ENCODE assay signal across 1 cellular context in the genomic region with DNA sequence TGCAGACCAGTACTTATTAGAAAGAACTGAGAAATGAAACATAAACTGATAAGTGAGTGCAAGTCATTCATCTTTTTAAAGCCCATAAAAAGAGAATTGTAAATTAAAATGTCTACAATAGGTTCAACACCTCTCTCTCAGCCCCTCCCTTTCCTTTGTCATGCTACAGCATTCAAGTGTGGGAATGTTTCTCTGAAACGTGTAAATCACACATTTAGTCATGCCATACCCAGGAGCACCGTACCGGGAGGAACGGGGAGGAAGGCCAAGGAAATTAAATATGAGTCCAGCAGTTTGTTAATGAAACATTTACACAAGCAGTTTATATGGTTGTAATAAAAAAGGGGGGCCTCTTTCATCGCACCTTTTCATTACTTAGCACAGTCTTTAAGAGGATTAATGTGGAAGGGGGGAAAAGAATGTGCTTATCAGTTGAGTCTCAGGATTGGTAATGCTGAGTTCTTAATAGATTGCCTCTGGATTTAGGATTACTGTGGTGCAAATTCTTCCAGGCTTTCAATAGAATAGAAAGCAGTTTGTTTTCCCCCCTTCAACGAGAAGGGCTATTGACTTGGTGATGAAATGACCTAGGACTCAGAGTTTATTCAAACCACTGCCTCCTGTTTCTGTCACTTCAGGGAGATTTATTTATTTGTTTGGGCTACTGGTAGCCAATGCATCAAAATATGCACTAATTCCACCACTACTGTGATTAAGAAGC.
TF ChIP-seq lines count a peak whose summit lies in the region.

No MANE protein-coding gene starts in this region.

TF ChIP-seq in SK-N-SH, 30 proteins besides CTCF, POLR2A, EP300 and RAD21 (continued from another document):
- TF ChIP-seq, protein P1, sequence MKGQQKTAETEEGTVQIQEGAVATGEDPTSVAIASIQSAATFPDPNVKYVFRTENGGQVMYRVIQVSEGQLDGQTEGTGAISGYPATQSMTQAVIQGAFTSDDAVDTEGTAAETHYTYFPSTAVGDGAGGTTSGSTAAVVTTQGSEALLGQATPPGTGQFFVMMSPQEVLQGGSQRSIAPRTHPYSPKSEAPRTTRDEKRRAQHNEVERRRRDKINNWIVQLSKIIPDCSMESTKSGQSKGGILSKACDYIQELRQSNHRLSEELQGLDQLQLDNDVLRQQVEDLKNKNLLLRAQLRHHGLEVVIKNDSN (IDR thresholded peaks at IDR 0.05; ENCODE audit: borderline replicate concordance, low read depth) = no peak
- TF ChIP-seq GABPA (IDR thresholded peaks at IDR 0.05; ENCODE audit: low read depth) (no peak), POLR2AphosphoS5 (IDR thresholded peaks at IDR 0.05; ENCODE audit: low read depth, low read length) (no peak), TAF1 (IDR thresholded peaks at IDR 0.05; ENCODE audit: borderline replicate concordance, low read depth, low read length) (no peak), NFIC (IDR thresholded peaks at IDR 0.05; ENCODE audit: borderline replicate concordance) (no peak), TEAD4 (IDR thresholded peaks at IDR 0.05; ENCODE audit: borderline replicate concordance, insufficient read depth) (no peak), SIN3A (IDR thresholded peaks at IDR 0.05; ENCODE audit: borderline replicate concordance, low read depth, low read length) (no peak), MEF2A (IDR thresholded peaks at IDR 0.05; ENCODE audit: borderline replicate concordance, low read depth) (no peak), TCF12 (IDR thresholded peaks at IDR 0.05) (no peak), MXI1 (IDR thresholded peaks at IDR 0.05; ENCODE audit: low read depth, low read length) (no peak), CHD2 (IDR thresholded peaks at IDR 0.05; ENCODE audit: low read length, partially characterized antibody) (no peak)
- TF ChIP-seq, protein P2, sequence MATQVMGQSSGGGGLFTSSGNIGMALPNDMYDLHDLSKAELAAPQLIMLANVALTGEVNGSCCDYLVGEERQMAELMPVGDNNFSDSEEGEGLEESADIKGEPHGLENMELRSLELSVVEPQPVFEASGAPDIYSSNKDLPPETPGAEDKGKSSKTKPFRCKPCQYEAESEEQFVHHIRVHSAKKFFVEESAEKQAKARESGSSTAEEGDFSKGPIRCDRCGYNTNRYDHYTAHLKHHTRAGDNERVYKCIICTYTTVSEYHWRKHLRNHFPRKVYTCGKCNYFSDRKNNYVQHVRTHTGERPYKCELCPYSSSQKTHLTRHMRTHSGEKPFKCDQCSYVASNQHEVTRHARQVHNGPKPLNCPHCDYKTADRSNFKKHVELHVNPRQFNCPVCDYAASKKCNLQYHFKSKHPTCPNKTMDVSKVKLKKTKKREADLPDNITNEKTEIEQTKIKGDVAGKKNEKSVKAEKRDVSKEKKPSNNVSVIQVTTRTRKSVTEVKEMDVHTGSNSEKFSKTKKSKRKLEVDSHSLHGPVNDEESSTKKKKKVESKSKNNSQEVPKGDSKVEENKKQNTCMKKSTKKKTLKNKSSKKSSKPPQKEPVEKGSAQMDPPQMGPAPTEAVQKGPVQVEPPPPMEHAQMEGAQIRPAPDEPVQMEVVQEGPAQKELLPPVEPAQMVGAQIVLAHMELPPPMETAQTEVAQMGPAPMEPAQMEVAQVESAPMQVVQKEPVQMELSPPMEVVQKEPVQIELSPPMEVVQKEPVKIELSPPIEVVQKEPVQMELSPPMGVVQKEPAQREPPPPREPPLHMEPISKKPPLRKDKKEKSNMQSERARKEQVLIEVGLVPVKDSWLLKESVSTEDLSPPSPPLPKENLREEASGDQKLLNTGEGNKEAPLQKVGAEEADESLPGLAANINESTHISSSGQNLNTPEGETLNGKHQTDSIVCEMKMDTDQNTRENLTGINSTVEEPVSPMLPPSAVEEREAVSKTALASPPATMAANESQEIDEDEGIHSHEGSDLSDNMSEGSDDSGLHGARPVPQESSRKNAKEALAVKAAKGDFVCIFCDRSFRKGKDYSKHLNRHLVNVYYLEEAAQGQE (IDR thresholded peaks at IDR 0.05; ENCODE audit: low read depth, low read length) = no peak
- TF ChIP-seq, protein P3, sequence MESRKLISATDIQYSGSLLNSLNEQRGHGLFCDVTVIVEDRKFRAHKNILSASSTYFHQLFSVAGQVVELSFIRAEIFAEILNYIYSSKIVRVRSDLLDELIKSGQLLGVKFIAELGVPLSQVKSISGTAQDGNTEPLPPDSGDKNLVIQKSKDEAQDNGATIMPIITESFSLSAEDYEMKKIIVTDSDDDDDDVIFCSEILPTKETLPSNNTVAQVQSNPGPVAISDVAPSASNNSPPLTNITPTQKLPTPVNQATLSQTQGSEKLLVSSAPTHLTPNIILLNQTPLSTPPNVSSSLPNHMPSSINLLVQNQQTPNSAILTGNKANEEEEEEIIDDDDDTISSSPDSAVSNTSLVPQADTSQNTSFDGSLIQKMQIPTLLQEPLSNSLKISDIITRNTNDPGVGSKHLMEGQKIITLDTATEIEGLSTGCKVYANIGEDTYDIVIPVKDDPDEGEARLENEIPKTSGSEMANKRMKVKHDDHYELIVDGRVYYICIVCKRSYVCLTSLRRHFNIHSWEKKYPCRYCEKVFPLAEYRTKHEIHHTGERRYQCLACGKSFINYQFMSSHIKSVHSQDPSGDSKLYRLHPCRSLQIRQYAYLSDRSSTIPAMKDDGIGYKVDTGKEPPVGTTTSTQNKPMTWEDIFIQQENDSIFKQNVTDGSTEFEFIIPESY (IDR thresholded peaks at IDR 0.05; ENCODE audit: borderline replicate concordance, low read depth) = no peak
